In genomic region chr12:19485240-19485639, GRCh38 we compare ENCODE assay signal across 2 cellular contexts.
TF ChIP-seq lines count a peak whose summit lies in the region.

No MANE protein-coding gene starts in this region.

TF ChIP-seq in HepG2, 621 proteins besides CTCF, POLR2A, EP300 and RAD21:
- TF ChIP-seq TRAFD1 (CRISPR knock-in tag; IDR thresholded peaks at IDR 0.05; ENCODE audit: borderline replicate concordance), result no peak
- TF ChIP-seq ZNF572 (CRISPR knock-in tag; IDR thresholded peaks at IDR 0.05), result no peak
- TF ChIP-seq SIN3B (IDR thresholded peaks at IDR 0.05; ENCODE audit: low read length), result no peak
- no peak for TF ChIP-seq HOMEZ (CRISPR knock-in tag; IDR thresholded peaks at IDR 0.05; ENCODE audit: low read depth)
- no peak for TF ChIP-seq ZMYM3 (CRISPR knock-in tag; IDR thresholded peaks at IDR 0.05)
- no peak for TF ChIP-seq TBP (CRISPR knock-in tag; IDR thresholded peaks at IDR 0.05)
- no peak for TF ChIP-seq ATAD3A (CRISPR knock-in tag; IDR thresholded peaks at IDR 0.05)
- no peak for TF ChIP-seq ZNF672 (CRISPR knock-in tag; IDR thresholded peaks at IDR 0.05)
- TF ChIP-seq SALL1 (CRISPR knock-in tag; IDR thresholded peaks at IDR 0.05), result no peak
- no peak for TF ChIP-seq ETV6 (CRISPR knock-in tag; conservative IDR thresholded peaks at IDR 0.05)
- TF ChIP-seq ZNF101 (CRISPR knock-in tag; IDR thresholded peaks at IDR 0.05; ENCODE audit: borderline replicate concordance, low read depth), result no peak
- no peak for TF ChIP-seq SSRP1 (CRISPR knock-in tag; IDR thresholded peaks at IDR 0.05)
- TF ChIP-seq JUND (CRISPR knock-in tag; IDR thresholded peaks at IDR 0.05), result no peak
- no peak for TF ChIP-seq ZNF343 (CRISPR knock-in tag; IDR thresholded peaks at IDR 0.05)
- TF ChIP-seq EEA1 (CRISPR knock-in tag; IDR thresholded peaks at IDR 0.05; ENCODE audit: borderline replicate concordance), result no peak

TF ChIP-seq in SK-N-SH, 30 proteins besides CTCF, POLR2A, EP300 and RAD21:
- TF ChIP-seq ZBTB33 (IDR thresholded peaks at IDR 0.05; ENCODE audit: borderline replicate concordance, low read depth) (no peak), PBX3 (IDR thresholded peaks at IDR 0.05) (no peak), RFX5 (IDR thresholded peaks at IDR 0.05; ENCODE audit: low read length) (no peak), SMC3 (IDR thresholded peaks at IDR 0.05; ENCODE audit: low read depth, low read length) (no peak), TCF12 (IDR thresholded peaks at IDR 0.05) (no peak), USF2 (IDR thresholded peaks at IDR 0.05; ENCODE audit: borderline replicate concordance, low read depth, low read length) (no peak), YY1 (IDR thresholded peaks at IDR 0.05; ENCODE audit: low read depth) (no peak), JUND (IDR thresholded peaks at IDR 0.05) (no peak), FOSL2 (IDR thresholded peaks at IDR 0.05; ENCODE audit: borderline replicate concordance, low read depth) (no peak), MAX (IDR thresholded peaks at IDR 0.05; ENCODE audit: low read depth) (no peak)
